8 cellular contexts compared by ENCODE assay signal in genomic region chr19:19385900-19386339, GRCh38. TPM values are rescaled to one million over a fixed set of nuclear protein-coding genes. Genes with fewer than 3 reads are reported as not detected.
A peak's percentile ranks its signal among the peaks of the same experiment; 100 is the strongest.
DNase-seq lines count a peak whose midpoint lies in the region; ATAC-seq, FAIRE-seq and TF ChIP-seq lines count a peak whose summit lies in the region.

No MANE protein-coding gene starts in this region.

- H3K27me3 ChIP-seq in WERI-Rb-1 (ENCODE audit: insufficient read depth, low read depth, severe bottlenecking) (no peaks in the 10 kb centered on the region), endothelial cell of umbilical vein (ENCODE audit: control insufficient read depth in 2 of 2, insufficient read depth in 2 of 2, low read length in 2 of 2) (no peaks in the 10 kb centered on the region)

- peak; percentile 78 for TF ChIP-seq POLR2A in endothelial cell of umbilical vein (IDR thresholded peaks at IDR 0.05; ENCODE audit: low read depth, low read length)

- intact Hi-C loops in endothelial cell of umbilical vein (cut with micrococcal nuclease) = loop anchor here (1.0 to 5.0 kb wide), 6 partner anchors 13 to 194 kb away; partner anchors contain the start of genes BORCS8, GATAD2A and RFXANK

- POLR2A ChIA-PET in endothelial cell of umbilical vein (lab: Charles Lee) = interaction anchor here (0.8 to 1.6 kb wide), 4 partner anchors 11 to 98 kb away, joined by 3 to 9 read pairs (median 5); partner anchors contain the start of gene GATAD2A

- H3K27ac ChIP-seq in WERI-Rb-1 (peak overlapping the region; percentile 81), endothelial cell of umbilical vein (ENCODE audit: insufficient read depth, low read depth, low read length) (peak overlapping the region; percentile 92)

- H3K4me1 ChIP-seq in endothelial cell of umbilical vein (ENCODE audit: control insufficient read depth, extremely low read depth, insufficient read depth, low read length) = peaks cover 26% of the 10 kb centered on the region

- ATAC-seq in HG03175 (IDR thresholded peaks at IDR 0.05; ENCODE audit: unreplicated experiment) (peak; percentile 14), omental fat pad (ENCODE audit: low FRiP score) (peak; percentile 18), HG02840 (IDR thresholded peaks at IDR 0.05; ENCODE audit: low FRiP score, unreplicated experiment) (no peak), esophagus mucosa (no peak)

- peak overlapping the region; percentile 84 for H3K4me3 ChIP-seq in WERI-Rb-1 (ENCODE audit: low read depth, low read length)
- H3K4me3 ChIP-seq in endothelial cell of umbilical vein (replicated peaks in 1 of 3; ENCODE audit: insufficient read depth in 1 of 3, low read depth in 1 of 3, low read length in 3 of 3) = peak overlapping the region; percentile 74 to 95 (median 89)

- DNase-seq in NCI-H510A treated with DMSO at 0.1 percent for 48 hours (lab: John Stamatoyannopoulos, UW) = peak; percentile 63
- DNase-seq in NCI-H510A (lab: John Stamatoyannopoulos, UW) = no peak
- no peak for DNase-seq in WERI-Rb-1
- peak; percentile 30 for DNase-seq in endothelial cell of umbilical vein (ENCODE audit: low read depth, low spot score)
- DNase-seq in omental fat pad (ENCODE audit: low spot score) = no peak

- no peaks in the 10 kb centered on the region for H4K20me1 ChIP-seq in endothelial cell of umbilical vein (replicated peaks; ENCODE audit: control insufficient read depth, extremely low read depth, insufficient read depth, low read length)

- H3K4me2 ChIP-seq in endothelial cell of umbilical vein (ENCODE audit: insufficient read depth, low read length) = peak overlapping the region; percentile 57

- BruUV-seq in endothelial cell of umbilical vein (replicated peaks; lab: Mats Ljungman, UMichigan) = no TSS peak

- FAIRE-seq in endothelial cell of umbilical vein (lab: Jason Lieb, UNC) = no peak

- no peaks in the 10 kb centered on the region for H3K9me1 ChIP-seq in endothelial cell of umbilical vein (replicated peaks; ENCODE audit: control insufficient read depth, extremely low read depth, insufficient read depth, low read length)

- H3K36me3 ChIP-seq in WERI-Rb-1 (peaks cover 5% of the 10 kb centered on the region), endothelial cell of umbilical vein (ENCODE audit: control insufficient read depth in 2 of 2, extremely low read depth in 1 of 2, insufficient read depth in 2 of 2, low read length in 2 of 2) (no peaks in the 10 kb centered on the region)

- TF ChIP-seq CTCF in WERI-Rb-1 (IDR thresholded peaks at IDR 0.05; ENCODE audit: low read depth, low read length) (no peak), endothelial cell of umbilical vein (IDR thresholded peaks at IDR 0.05; ENCODE audit: extremely low read depth in 1 of 2, insufficient read depth in 1 of 2, low read depth in 1 of 2, low read length in 2 of 2) (no peak), omental fat pad (IDR thresholded peaks at IDR 0.05) (no peak)

- CTCF ChIA-PET in endothelial cell of umbilical vein (lab: Charles Lee) = interaction anchor here (0.7 to 1.9 kb wide), 8 partner anchors 13 to 104 kb away, joined by 3 to 17 read pairs (median 6); partner anchors contain the start of gene GATAD2A

- dilution Hi-C loops in endothelial cell of umbilical vein (cut with MboI; ENCODE audit: extremely low pct_ligation_motif_present, low sequenced_read_pairs) = no loop called here

- peaks cover 40% of the 10 kb centered on the region for H3K79me2 ChIP-seq in endothelial cell of umbilical vein (ENCODE audit: control insufficient read depth, insufficient read depth, low read length)

- H2AFZ ChIP-seq in endothelial cell of umbilical vein (ENCODE audit: low read depth, low read length) = peak overlapping the region; percentile 61

- peak overlapping the region; percentile 96 for H3K9ac ChIP-seq in endothelial cell of umbilical vein (replicated peaks; ENCODE audit: extremely low read depth, insufficient read depth, low read length)

- H3K9me3 ChIP-seq in WERI-Rb-1 (ENCODE audit: severe bottlenecking) (peaks cover 10% of the 10 kb centered on the region), endothelial cell of umbilical vein (replicated peaks; ENCODE audit: control insufficient read depth, insufficient read depth, low read length) (no peaks in the 10 kb centered on the region)

TF ChIP-seq in endothelial cell of umbilical vein, 7 proteins besides CTCF, POLR2A, EP300 and RAD21:
- TF ChIP-seq POLR2AphosphoS5 (IDR thresholded peaks at IDR 0.05; ENCODE audit: insufficient read depth, low read depth, low read length) (peak; percentile 73), MYC (IDR thresholded peaks at IDR 0.05; ENCODE audit: low read depth, low read length) (no peak), JUN (IDR thresholded peaks at IDR 0.05; ENCODE audit: borderline replicate concordance, insufficient read depth, insufficient read length, low read depth) (no peak)

RNA-seq across cellular contexts. Expression of gene GATAD2A, which starts 19.6 kb away (rescaled TPM):
- total RNA-seq in endothelial cell of umbilical vein (134 and 138 TPM in 2 replicates), omental fat pad (10 to 100 TPM; 25.9 to 80.3 (median 35.9) TPM), esophagus mucosa (58.9 TPM)
- 26.2 and 27.3 TPM in 2 replicates for polyA plus RNA-seq in endothelial cell of umbilical vein
- polyA plus RNA-seq in endothelial cell of umbilical vein (2011; cell fraction: cytosol; rRNA removed) = 43.0 and 43.3 TPM in 2 replicates
- polyA plus RNA-seq in endothelial cell of umbilical vein (2011; cell fraction: nucleus; rRNA removed) = 28.3 and 42.4 TPM in 2 replicates
- 61.3 and 62.1 TPM in 2 replicates for polyA plus RNA-seq in endothelial cell of umbilical vein (2012)
- 27.8 and 34.0 TPM in 2 replicates for polyA minus RNA-seq in endothelial cell of umbilical vein
- 42.5 TPM for polyA minus RNA-seq in endothelial cell of umbilical vein (2011; cell fraction: cytosol; rRNA and poly(A)+ RNA removed)
- 15.0 and 27.9 TPM in 2 replicates for polyA minus RNA-seq in endothelial cell of umbilical vein (2011; cell fraction: nucleus; rRNA and poly(A)+ RNA removed)

Comparison
In these comparisons a context has a peak if more than half of its experiments do, and no peak if none do; other contexts are left out.
1. DNase-seq: peak in NCI-H510A treated with DMSO at 0.1 percent for 48 hours (single experiment) and endothelial cell of umbilical vein (single experiment); none in NCI-H510A (single experiment), WERI-Rb-1 (single experiment) and omental fat pad (single experiment).
2. ATAC-seq: peak in HG03175 (single experiment) and omental fat pad (single experiment); none in HG02840 (single experiment) and esophagus mucosa (single experiment).